Comparison of ENCODE assay signal across 16 cellular contexts in genomic region chr10:77548157-77548556, GRCh38.
"Had no signal": no experiment of that assay in that cellular context is flagged by ENCODE, and none has a peak within 500 bp of the region (broad histone marks: within the 10 kb centered on the region; RNA-seq: fewer than 3 reads in every experiment).

No MANE protein-coding gene starts in this region.

- DNase-seq: activated CD4-positive, alpha-beta T cell treated with anti-CD3 and anti-CD28 coated beads, Interleukin-2, amount 50 U/mL, for 4 hours; activated gamma-delta T cell treated with Interleukin-2 at 50 U/mL for 16 hours; activated naive CD8-positive, alpha-beta T cell treated with anti-CD3 and anti-CD28 coated beads for 36 hours; activated T-cell treated with anti-CD3 and anti-CD28 coated beads, Interleukin-2, amount 50 U/mL, for 4 hours; foreskin keratinocyte; head of caudate nucleus; midbrain; naive thymus-derived CD8-positive, alpha-beta T cell; SW 1271 had no signal

- H3K36me3 ChIP-seq: esophagus muscularis mucosa, neutrophil, right atrium auricular region, tibial nerve had no signal

- H3K27me3 ChIP-seq: esophagus muscularis mucosa, foreskin keratinocyte, right atrium auricular region, tibial nerve had no signal

- H3K4me1 ChIP-seq: foreskin keratinocyte, right atrium auricular region, tibial nerve had no signal

- H3K9me3 ChIP-seq: esophagus muscularis mucosa, neutrophil, right atrium auricular region had no signal

- ATAC-seq: activated CD4-positive, CD25-positive, alpha-beta regulatory T cell treated with anti-CD3 and anti-CD28 coated beads, Interleukin-2, amount 50 U/mL, for 24 hours; activated T-cell treated with anti-CD3 and anti-CD28 coated beads, Interleukin-2, amount 50 U/mL, for 4 hours; naive thymus-derived CD8-positive, alpha-beta T cell; stimulated activated memory B cell treated with anti-CD40 and anti-IgM and Interleukin-4, amounts not matched to agents 10 μg/mL and 1 μg/mL and 100 μg/mL, for 72 hours had no signal

- H3K27ac ChIP-seq: foreskin keratinocyte, neutrophil, right atrium auricular region, tibial nerve had no signal

- H3K4me3 ChIP-seq: esophagus muscularis mucosa, right atrium auricular region, smooth muscle cell, tibial nerve had no signal
